In the genomic region with DNA sequence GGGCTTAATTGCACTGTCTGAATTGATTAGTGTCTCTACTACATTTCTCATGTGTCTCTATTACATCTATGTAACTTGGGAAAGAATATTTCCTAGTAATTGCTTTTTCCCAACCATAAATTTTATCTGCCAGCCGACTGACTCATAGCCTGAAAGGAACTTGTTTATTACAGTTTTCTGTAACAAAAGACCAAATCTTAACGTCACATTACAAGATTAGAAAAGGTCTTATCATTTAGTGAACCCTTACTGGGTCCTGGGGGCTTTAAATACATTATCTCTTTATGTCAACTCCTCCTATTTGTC, we compare ENCODE assay signal across 8 cellular contexts.
A peak's percentile ranks its signal among the peaks of the same experiment; 100 is the strongest.
DNase-seq lines count a peak whose midpoint lies in the region; ATAC-seq and TF ChIP-seq lines count a peak whose summit lies in the region.
"Not testable (repeated sequence)": the region's sequence is repeated elsewhere in the genome, so short reads cannot be mapped to it uniquely, and the experiment has no call there.

No MANE protein-coding gene starts in this region.

- DNase-seq in DMS 273 treated with DMSO at 0.1 percent for 48 hours (lab: John Stamatoyannopoulos, UW) (peak; percentile 48), IMR-90 (peak; percentile 60), NCI-H82 treated with DMSO at 0.1 percent for 48 hours (lab: John Stamatoyannopoulos, UW; ENCODE audit: unreplicated experiment) (peak; percentile 26), fibroblast of lung (ENCODE audit: low read depth in 2 of 2) (peak; percentile 50 to 66), iris pigment epithelial cell (ENCODE audit: low read depth) (peak; percentile 31)
- DNase-seq in activated naive CD4-positive, alpha-beta T cell treated with anti-CD3 and anti-CD28 coated beads, Interleukin-2, amount 10 ng/mL, durations not matched to agents 7 days and 5 days; chondrocyte (ENCODE audit: low spot score); smooth muscle cell (lab: John Stamatoyannopoulos, UW; ENCODE audit: unreplicated experiment): not testable (repeated sequence)

- H3K9me3 ChIP-seq in IMR-90 (ENCODE audit: control insufficient read depth, insufficient read depth, low read length); fibroblast of lung (ENCODE audit: control insufficient read depth, insufficient read depth, low read depth, low read length); smooth muscle cell (replicated peaks; ENCODE audit: low read depth): not testable (repeated sequence)

- not testable (repeated sequence) for H4K20me1 ChIP-seq in IMR-90 (ENCODE audit: insufficient read depth, low read length); fibroblast of lung (ENCODE audit: control insufficient read depth, extremely low read depth, insufficient read depth, low read length); smooth muscle cell (ENCODE audit: low read depth)

- not testable (repeated sequence) for H2AFZ ChIP-seq in IMR-90 (replicated peaks; ENCODE audit: low read length, poor library complexity); fibroblast of lung (ENCODE audit: low read length); smooth muscle cell (ENCODE audit: low read depth)

- H3K4me1 ChIP-seq in IMR-90 (ENCODE audit: control insufficient read depth, insufficient read depth, low read length); fibroblast of lung (ENCODE audit: control insufficient read depth, extremely low read depth, insufficient read depth, low read length); smooth muscle cell (ENCODE audit: low read depth): not testable (repeated sequence)

- H3K36me3 ChIP-seq in IMR-90 (ENCODE audit: control insufficient read depth, insufficient read depth, low read length); fibroblast of lung (ENCODE audit: control insufficient read depth, insufficient read depth, low read length); smooth muscle cell (ENCODE audit: low read depth): not testable (repeated sequence)

- intact Hi-C loops in IMR-90 (cut with micrococcal nuclease), result not testable (repeated sequence)

- H3K4ac ChIP-seq in IMR-90 (ENCODE audit: low read depth, low read length), result not testable (repeated sequence)

- H3K27ac Mint-ChIP-seq in activated naive CD4-positive, alpha-beta T cell treated with anti-CD3 and anti-CD28 coated beads, Interleukin-2, amount 10 ng/mL, durations not matched to agents 7 days and 5 days, result peak overlapping the region; percentile 13
- peak overlapping the region; percentile 8 for H3K27ac Mint-ChIP-seq in chondrocyte (ENCODE audit: unreplicated experiment)

- not testable (repeated sequence) for H3K18ac ChIP-seq in IMR-90 (ENCODE audit: low read depth, low read length)

- H3K27me3 Mint-ChIP-seq in activated naive CD4-positive, alpha-beta T cell treated with anti-CD3 and anti-CD28 coated beads, Interleukin-2, amount 10 ng/mL, durations not matched to agents 7 days and 5 days; chondrocyte (ENCODE audit: low read depth): not testable (repeated sequence)

- not testable (repeated sequence) for H4K91ac ChIP-seq in IMR-90 (ENCODE audit: insufficient read depth, low read depth, low read length)

- not testable (repeated sequence) for H3K56ac ChIP-seq in IMR-90 (ENCODE audit: extremely low read depth, insufficient read depth, low read length)

- H3K9me1 ChIP-seq in IMR-90 (ENCODE audit: insufficient read depth, low read length), result not testable (repeated sequence)

- H2BK120ac ChIP-seq in IMR-90 (ENCODE audit: low read depth, low read length), result not testable (repeated sequence)

- H3K4me3 ChIP-seq in IMR-90 (ENCODE audit: insufficient read depth, low read depth, low read length); fibroblast of lung (replicated peaks in 1 of 4; ENCODE audit: control extremely low read depth in 1 of 4, insufficient read depth in 1 of 4, low read depth in 3 of 4, low read length in 4 of 4); smooth muscle cell: not testable (repeated sequence)

- H3K27ac ChIP-seq in IMR-90 (ENCODE audit: insufficient read depth, low read length); fibroblast of lung (ENCODE audit: insufficient read depth, low read length): not testable (repeated sequence)
- H3K27ac ChIP-seq in smooth muscle cell (ENCODE audit: low read depth), result peak overlapping the region; percentile 35

- TF ChIP-seq POLR2A in IMR-90 (IDR thresholded peaks at IDR 0.05; ENCODE audit: low read depth, low read length), result not testable (repeated sequence)

- H2BK20ac ChIP-seq in IMR-90 (ENCODE audit: low read depth, low read length), result not testable (repeated sequence)

- H4K5ac ChIP-seq in IMR-90 (ENCODE audit: low read depth, low read length), result not testable (repeated sequence)

- H3K4me3 Mint-ChIP-seq in activated naive CD4-positive, alpha-beta T cell treated with anti-CD3 and anti-CD28 coated beads, Interleukin-2, amount 10 ng/mL, durations not matched to agents 7 days and 5 days; chondrocyte (ENCODE audit: unreplicated experiment): not testable (repeated sequence)

- not testable (repeated sequence) for H2AK9ac ChIP-seq in IMR-90 (replicated peaks; ENCODE audit: low read depth, low read length, poor library complexity)

- not testable (repeated sequence) for H3K23ac ChIP-seq in IMR-90 (ENCODE audit: low read depth, low read length)

- not testable (repeated sequence) for H3K14ac ChIP-seq in IMR-90 (replicated peaks; ENCODE audit: low read depth, low read length)

- H2AK5ac ChIP-seq in IMR-90 (ENCODE audit: low read depth, low read length), result not testable (repeated sequence)

- peaks cover 46% of the 10 kb centered on the region for H3K36me3 Mint-ChIP-seq in activated naive CD4-positive, alpha-beta T cell treated with anti-CD3 and anti-CD28 coated beads, Interleukin-2, amount 10 ng/mL, durations not matched to agents 7 days and 5 days
- peaks cover 14% of the 10 kb centered on the region for H3K36me3 Mint-ChIP-seq in chondrocyte (ENCODE audit: low read depth)

- WGBS in IMR-90 (ENCODE audit: extremely low coverage in 2 of 2, insufficient read length in 1 of 2), 2 experiments, result no CpG with 5 or more reads among the region's 2 CpGs
- WGBS in smooth muscle cell (ENCODE audit: low lambda C conversion rate), result 16% methylated on average over 2 of the region's 2 CpGs

- H3K4me2 ChIP-seq in IMR-90 (ENCODE audit: low read depth, low read length); fibroblast of lung (ENCODE audit: extremely low read depth, insufficient read depth, low read length); smooth muscle cell: not testable (repeated sequence)

- ATAC-seq in IMR-90 (ENCODE audit: low read depth), result peak; percentile 49

- H4K8ac ChIP-seq in IMR-90 (ENCODE audit: low read depth in 2 of 2, low read length in 2 of 2), result not testable (repeated sequence)

- not testable (repeated sequence) for TF ChIP-seq CTCF in IMR-90 (conservative IDR thresholded peaks at IDR 0.05; ENCODE audit: low read depth, low read length); chondrocyte (IDR thresholded peaks at IDR 0.05); fibroblast of lung (conservative IDR thresholded peaks at IDR 0.05 in 1 of 2, IDR thresholded peaks at IDR 0.05 in 1 of 2; ENCODE audit: low read depth in 1 of 2, low read length in 2 of 2); smooth muscle cell (IDR thresholded peaks at IDR 0.05; ENCODE audit: borderline replicate concordance, insufficient read depth, poor library complexity, severe bottlenecking)

- H2BK5ac ChIP-seq in IMR-90 (ENCODE audit: low read depth, low read length, poor library complexity, severe bottlenecking), result not testable (repeated sequence)

- not testable (repeated sequence) for H3K4me1 Mint-ChIP-seq in activated naive CD4-positive, alpha-beta T cell treated with anti-CD3 and anti-CD28 coated beads, Interleukin-2, amount 10 ng/mL, durations not matched to agents 7 days and 5 days
- peaks cover 24% of the 10 kb centered on the region for H3K4me1 Mint-ChIP-seq in chondrocyte (ENCODE audit: low read depth)

- H3K9me3 Mint-ChIP-seq in activated naive CD4-positive, alpha-beta T cell treated with anti-CD3 and anti-CD28 coated beads, Interleukin-2, amount 10 ng/mL, durations not matched to agents 7 days and 5 days; chondrocyte (ENCODE audit: low read depth): not testable (repeated sequence)

- dilution Hi-C loops in IMR-90 (cut with HindIII; ENCODE audit: low sequenced_read_pairs, unreplicated experiment), result not testable (repeated sequence)

- POLR2A ChIA-PET in IMR-90 (lab: Charles Lee; ENCODE audit: unreplicated experiment), result not testable (repeated sequence)

- TF ChIP-seq RAD21 in IMR-90 (IDR thresholded peaks at IDR 0.05; ENCODE audit: low read length), result not testable (repeated sequence)

- in situ Hi-C loops in IMR-90 (cut with MboI; ENCODE audit: low sequenced_read_pairs), result not testable (repeated sequence)

- not testable (repeated sequence) for H3K79me1 ChIP-seq in IMR-90 (ENCODE audit: low read depth in 1 of 2, low read length in 2 of 2)

- H3F3A ChIP-seq in smooth muscle cell (ENCODE audit: low read depth), result not testable (repeated sequence)

- not testable (repeated sequence) for BruUV-seq in IMR-90 (replicated peaks; lab: Mats Ljungman, UMichigan)

- not testable (repeated sequence) for H2BK15ac ChIP-seq in IMR-90 (ENCODE audit: low read depth, low read length)

- CTCF ChIA-PET in IMR-90 (lab: Yijun Ruan, JAX); activated naive CD4-positive, alpha-beta T cell treated with anti-CD3 and anti-CD28 coated beads, Interleukin-2, amount 10 ng/mL, durations not matched to agents 7 days and 5 days (lab: Charles Lee): not testable (repeated sequence)

- H3K79me2 ChIP-seq in fibroblast of lung (ENCODE audit: control insufficient read depth, insufficient read depth, low read length); smooth muscle cell (ENCODE audit: low read depth): not testable (repeated sequence)

- H3K27me3 ChIP-seq in IMR-90 (ENCODE audit: control insufficient read depth, insufficient read depth, low read length); fibroblast of lung (ENCODE audit: control insufficient read depth, insufficient read depth, low read length); smooth muscle cell (ENCODE audit: low read depth): not testable (repeated sequence)

- H3K9ac ChIP-seq in IMR-90 (ENCODE audit: low read depth, low read length); fibroblast of lung (ENCODE audit: insufficient read depth, low read length); smooth muscle cell (ENCODE audit: low read depth): not testable (repeated sequence)
